ENCODE assay signal across 8 cellular contexts in genomic region chr2:65056990-65057375, GRCh38. TPM values are rescaled to one million over a fixed set of nuclear protein-coding genes. Genes with fewer than 3 reads are reported as not detected.
DNase-seq lines count a peak whose midpoint lies in the region; ATAC-seq, FAIRE-seq and TF ChIP-seq lines count a peak whose summit lies in the region.

No MANE protein-coding gene starts in this region.

- no peaks in the 10 kb centered on the region for H3K36me3 ChIP-seq in ACC112 (ENCODE audit: insufficient read depth, low read length)
- H3K36me3 ChIP-seq in bronchial epithelial cell (ENCODE audit: control insufficient read depth, insufficient read depth, low read length), result no peaks in the 10 kb centered on the region
- no peaks in the 10 kb centered on the region for H3K36me3 ChIP-seq in mucosa of rectum (ENCODE audit: control insufficient read depth in 2 of 2, insufficient read depth in 2 of 2, low read length in 2 of 2)

- no peak for ATAC-seq in GM18520 (IDR thresholded peaks at IDR 0.05; ENCODE audit: unreplicated experiment)

- H3K9ac ChIP-seq in mucosa of rectum (ENCODE audit: low read depth in 1 of 2, low read length in 2 of 2), result peak overlapping the region; percentile 48 to 73

- no peak for TF ChIP-seq CTCF in bronchial epithelial cell (IDR thresholded peaks at IDR 0.05; ENCODE audit: insufficient read depth, low read length, severe bottlenecking)

- FAIRE-seq in bronchial epithelial cell (lab: Jason Lieb, UNC), result no peak

- H3K79me2 ChIP-seq in ACC112 (ENCODE audit: control insufficient read depth, insufficient read depth, low read length, unreplicated experiment), result peaks cover 30% of the 10 kb centered on the region

- H3K4me3 ChIP-seq in ACC112 (ENCODE audit: low read depth, low read length), result peak overlapping the region; percentile 97
- peak overlapping the region; percentile 71 for H3K4me3 ChIP-seq in Jurkat, Clone E6-1 (ENCODE audit: low read length)
- peak overlapping the region; percentile 63 for H3K4me3 ChIP-seq in bronchial epithelial cell (ENCODE audit: low read depth, low read length)
- H3K4me3 ChIP-seq in mucosa of rectum (ENCODE audit: low read length in 2 of 2), result peak overlapping the region; percentile 82

- no peak for DNase-seq in Jurkat, Clone E6-1 (ENCODE audit: low read depth, low spot score)
- DNase-seq in bronchial epithelial cell (ENCODE audit: low read depth) (no peak), hypothalamus (lab: John Stamatoyannopoulos, UW) (no peak), HK-2 (ENCODE audit: unreplicated experiment) (no peak)
- no peak for DNase-seq in NK-92 treated with Interleukin-12 subunit alpha and Interleukin-12 subunit beta, amount 100 ng/mL, for 24 hours (lab: John Stamatoyannopoulos, UW)

- no peaks in the 10 kb centered on the region for H3K27me3 ChIP-seq in ACC112 (ENCODE audit: insufficient read depth, low read length)
- no peaks in the 10 kb centered on the region for H3K27me3 ChIP-seq in bronchial epithelial cell (ENCODE audit: control insufficient read depth, insufficient read depth, low read length)
- H3K27me3 ChIP-seq in mucosa of rectum (ENCODE audit: control insufficient read depth in 2 of 2, insufficient read depth in 2 of 2, low read length in 2 of 2), result no peaks in the 10 kb centered on the region

- H3K27ac ChIP-seq in ACC112 (ENCODE audit: low read depth, low read length) (peak overlapping the region; percentile 44), mucosa of rectum (ENCODE audit: low read depth in 2 of 2, low read length in 2 of 2) (peak overlapping the region; percentile 79)

- H3K4me1 ChIP-seq in ACC112 (ENCODE audit: control insufficient read depth, insufficient read depth, low read length, unreplicated experiment), result peaks cover 16% of the 10 kb centered on the region
- peaks cover 21 to 27% of the 10 kb centered on the region in 2 donors for H3K4me1 ChIP-seq in mucosa of rectum (ENCODE audit: control insufficient read depth in 2 of 2, insufficient read depth in 2 of 2, low read length in 2 of 2)

- H2AFZ ChIP-seq in ACC112 (ENCODE audit: low read length, unreplicated experiment), result peak overlapping the region; percentile 93

- no peaks in the 10 kb centered on the region for H3K9me3 ChIP-seq in mucosa of rectum (ENCODE audit: control insufficient read depth in 2 of 2, low read length in 2 of 2)

RNA-seq across cellular contexts. Expression of gene CEP68, which starts 0.8 kb away (rescaled TPM):
- 12.3 TPM for polyA plus RNA-seq in Jurkat, Clone E6-1 (2012; ENCODE audit: insufficient read depth, insufficient read length)
- 3.8 and 3.9 TPM in 2 replicates for total RNA-seq in bronchial epithelial cell
